1 cellular context compared by ENCODE assay signal in genomic region chr6:63565727-63566625, GRCh38.
A peak's percentile ranks its signal among the peaks of the same experiment; 100 is the strongest.
TF ChIP-seq lines count a peak whose summit lies in the region.

No MANE protein-coding gene starts in this region.

TF ChIP-seq in HepG2, 621 proteins besides CTCF, POLR2A, EP300 and RAD21 (continued from another document and continues in another):
- TF ChIP-seq ZNF276 (CRISPR knock-in tag; IDR thresholded peaks at IDR 0.05; ENCODE audit: low read depth) = no peak
- TF ChIP-seq GATAD1 (CRISPR knock-in tag; IDR thresholded peaks at IDR 0.05) = no peak
- no peak for TF ChIP-seq ZNF205 (CRISPR knock-in tag; IDR thresholded peaks at IDR 0.05)
- no peak for TF ChIP-seq ZNF256 (CRISPR knock-in tag; conservative IDR thresholded peaks at IDR 0.05)
- TF ChIP-seq ZNF710 (CRISPR knock-in tag; IDR thresholded peaks at IDR 0.05; ENCODE audit: borderline replicate concordance) = no peak
- TF ChIP-seq NR2F1 (CRISPR knock-in tag; IDR thresholded peaks at IDR 0.05) = no peak
- no peak for TF ChIP-seq ZNF17 (CRISPR knock-in tag; IDR thresholded peaks at IDR 0.05)
- TF ChIP-seq REPIN1 (CRISPR knock-in tag; IDR thresholded peaks at IDR 0.05; ENCODE audit: borderline replicate concordance, low read depth) = 0 out of 2 replicates have a peak, but pooled peaks have one; percentile 38
- TF ChIP-seq ZBTB34 (CRISPR knock-in tag; IDR thresholded peaks at IDR 0.05) = no peak
- no peak for TF ChIP-seq ZNF253 (CRISPR knock-in tag; IDR thresholded peaks at IDR 0.05; ENCODE audit: borderline replicate concordance)
- no peak for TF ChIP-seq ZBTB25 (CRISPR knock-in tag; IDR thresholded peaks at IDR 0.05)
- TF ChIP-seq ZNF512 (CRISPR knock-in tag; IDR thresholded peaks at IDR 0.05) = no peak
- TF ChIP-seq MTA3 (CRISPR knock-in tag; IDR thresholded peaks at IDR 0.05) = no peak
- TF ChIP-seq MTF2 (CRISPR knock-in tag; IDR thresholded peaks at IDR 0.05; ENCODE audit: borderline replicate concordance) = no peak
- no peak for TF ChIP-seq MXD3 (CRISPR knock-in tag; IDR thresholded peaks at IDR 0.05)
- no peak for TF ChIP-seq ZNF841 (CRISPR knock-in tag; IDR thresholded peaks at IDR 0.05; ENCODE audit: borderline replicate concordance)
- TF ChIP-seq POGZ (CRISPR knock-in tag; IDR thresholded peaks at IDR 0.05) = no peak
- TF ChIP-seq BRF2 (CRISPR knock-in tag; IDR thresholded peaks at IDR 0.05) = 0 out of 2 replicates have a peak, but pooled peaks have one; percentile 19
- no peak for TF ChIP-seq ZBTB44 (CRISPR knock-in tag; IDR thresholded peaks at IDR 0.05)
- TF ChIP-seq JDP2 (CRISPR knock-in tag; IDR thresholded peaks at IDR 0.05; ENCODE audit: borderline replicate concordance) = no peak
- no peak for TF ChIP-seq PLSCR1 (CRISPR knock-in tag; IDR thresholded peaks at IDR 0.05; ENCODE audit: borderline replicate concordance)
- no peak for TF ChIP-seq ZNF740 (CRISPR knock-in tag; IDR thresholded peaks at IDR 0.05)
- no peak for TF ChIP-seq ATF2 (CRISPR knock-in tag; IDR thresholded peaks at IDR 0.05)
- 0 out of 2 replicates have a peak, but pooled peaks have one; percentile 58 for TF ChIP-seq CHD4 (IDR thresholded peaks at IDR 0.05; ENCODE audit: borderline replicate concordance, low read length)
- TF ChIP-seq ZBTB49 (CRISPR knock-in tag; IDR thresholded peaks at IDR 0.05; ENCODE audit: borderline replicate concordance) = no peak
- 0 out of 2 replicates have a peak, but pooled peaks have one; percentile 74 for TF ChIP-seq ZNF30 (CRISPR knock-in tag; IDR thresholded peaks at IDR 0.05)
- TF ChIP-seq FIP1L1 (IDR thresholded peaks at IDR 0.05; ENCODE audit: borderline replicate concordance, insufficient read depth, low read depth, low read length) = no peak
- no peak for TF ChIP-seq MED1 (CRISPR knock-in tag; IDR thresholded peaks at IDR 0.05)
- no peak; the same call in 1 of the 2 replicates for TF ChIP-seq GFI1 (CRISPR knock-in tag; IDR thresholded peaks at IDR 0.05; ENCODE audit: borderline replicate concordance)
- no peak for TF ChIP-seq ONECUT2 (CRISPR knock-in tag; IDR thresholded peaks at IDR 0.05)
- TF ChIP-seq ESRRA (CRISPR knock-in tag; IDR thresholded peaks at IDR 0.05; ENCODE audit: low read depth) = no peak
- TF ChIP-seq ZNF614 (CRISPR knock-in tag; IDR thresholded peaks at IDR 0.05; ENCODE audit: borderline replicate concordance) = no peak; the same call in 1 of the 2 replicates
- peak; percentile 68; the same call in 1 of the 2 replicates for TF ChIP-seq CSRNP1 (CRISPR knock-in tag; IDR thresholded peaks at IDR 0.05)
- TF ChIP-seq TCF7L2 (IDR thresholded peaks at IDR 0.05; ENCODE audit: low read depth, low read length) = no peak
- TF ChIP-seq RFXANK (CRISPR knock-in tag; IDR thresholded peaks at IDR 0.05) = no peak
- no peak for TF ChIP-seq ZNF639 (CRISPR knock-in tag; conservative IDR thresholded peaks at IDR 0.05)
- TF ChIP-seq ATF3 (CRISPR knock-in tag; IDR thresholded peaks at IDR 0.05) = no peak
- TF ChIP-seq ASH2L (IDR thresholded peaks at IDR 0.05; ENCODE audit: insufficient read length, low read depth, low read length) = peak; percentile 83
- no peak for TF ChIP-seq KDM1A (CRISPR knock-in tag; IDR thresholded peaks at IDR 0.05)
